14 cellular contexts compared by ENCODE assay signal in the genomic region with DNA sequence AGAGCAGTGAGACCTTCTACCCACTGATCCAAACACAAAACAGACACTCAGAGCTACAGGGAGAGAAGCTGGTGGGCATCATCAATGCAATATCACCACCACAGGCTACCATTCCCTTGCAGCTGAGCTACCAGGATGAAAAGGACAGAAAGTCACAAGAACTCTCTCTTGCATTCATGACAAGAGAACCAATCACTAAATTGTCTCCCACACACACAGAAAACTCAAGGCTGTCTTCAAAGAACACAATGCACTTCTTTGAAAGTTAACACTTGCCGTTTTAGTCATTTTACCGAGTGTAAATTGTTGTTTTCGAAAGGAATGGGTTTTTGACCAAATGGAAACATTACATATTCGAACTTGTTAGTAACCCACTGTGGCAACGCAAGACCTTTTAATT.
DNase-seq lines count a peak whose midpoint lies in the region; ATAC-seq lines count a peak whose summit lies in the region.
"Had no signal": no experiment of that assay in that cellular context is flagged by ENCODE, and none has a peak within 500 bp of the region (broad histone marks: within the 10 kb centered on the region; RNA-seq: fewer than 3 reads in every experiment).

No MANE protein-coding gene starts in this region.

- DNase-seq in Ammon's horn (ENCODE audit: low spot score) (peak; percentile 12), SK-MEL-5 (ENCODE audit: low read depth, low spot score) (peak; percentile 32), globus pallidus (ENCODE audit: low spot score) (peak; percentile 21), substantia nigra (lab: John Stamatoyannopoulos, UW) (no peak), NCI-H82 (lab: John Stamatoyannopoulos, UW) (no peak), HuH-7.5 (ENCODE audit: low spot score) (no peak)
- DNase-seq: AML-193; CD4-positive, alpha-beta memory T cell; DMS153; DMS79 treated with DMSO at 0.1 percent for 48 hours; GF-D8; H9 had no signal

- in situ Hi-C loops in SK-MEL-5 (cut with HindIII; ENCODE audit: low pct_unique_long_range_greater_than_20kb, low sequenced_read_pairs) = no loop called here

- no peak for ATAC-seq in GM18870 (IDR thresholded peaks at IDR 0.05; ENCODE audit: unreplicated experiment)

- peak overlapping the region; percentile 49 for H3K27ac ChIP-seq in substantia nigra (ENCODE audit: low read depth, low read length, poor library complexity, severe bottlenecking)
- H3K27ac ChIP-seq: BLaER1 had no signal

Comparison
In these comparisons a context has a peak if more than half of its experiments do, and no peak if none do; other contexts are left out.
1. DNase-seq: peak in Ammon's horn (single experiment), SK-MEL-5 (single experiment) and globus pallidus (single experiment); none in substantia nigra (0 of 49), NCI-H82 (single experiment) and HuH-7.5 (single experiment).